In genomic region chr10:63256047-63256773, GRCh38 we compare ENCODE assay signal across 11 cellular contexts.
DNase-seq lines count a peak whose midpoint lies in the region; ATAC-seq, FAIRE-seq and TF ChIP-seq lines count a peak whose summit lies in the region.
"Had no signal": no experiment of that assay in that cellular context is flagged by ENCODE, and none has a peak within 500 bp of the region (broad histone marks: within the 10 kb centered on the region; RNA-seq: fewer than 3 reads in every experiment).

No MANE protein-coding gene starts in this region.

- TF ChIP-seq CTCF in AG10803 (conservative IDR thresholded peaks at IDR 0.05; ENCODE audit: low read length): no peak
- no peak for TF ChIP-seq CTCF in HL-60 (IDR thresholded peaks at IDR 0.05; ENCODE audit: insufficient read depth, low read length)
- no peak for TF ChIP-seq CTCF in HepG2 (CRISPR knock-in tag; IDR thresholded peaks at IDR 0.05)
- no peak for TF ChIP-seq CTCF in foreskin fibroblast (IDR thresholded peaks at IDR 0.05; ENCODE audit: low read depth, low read length)

- TF ChIP-seq POLR2A in HepG2 (IDR thresholded peaks at IDR 0.05; ENCODE audit: insufficient read depth in 1 of 2, low read depth in 2 of 2, low read length in 2 of 2): no peak

- TF ChIP-seq EP300 in HepG2 (IDR thresholded peaks at IDR 0.05; ENCODE audit: low read depth in 2 of 2, low read length in 2 of 2) (no peak), HepG2 (CRISPR knock-in tag; IDR thresholded peaks at IDR 0.05; ENCODE audit: borderline replicate concordance) (no peak)

- no peak overlapping the region for H3K4me2 ChIP-seq in HepG2 (ENCODE audit: low read depth, low read length)

- in situ Hi-C loops in HepG2 (cut with HindIII; ENCODE audit: extremely low pct_ligation_motif_present, low pct_unique_long_range_greater_than_20kb): no loop called here

- H2AFZ ChIP-seq in HepG2 (ENCODE audit: low read length): no peak overlapping the region

- H3K36me3 ChIP-seq in HepG2 (replicated peaks in 1 of 2; ENCODE audit: control insufficient read depth in 1 of 2, insufficient read depth in 2 of 2, low read length in 2 of 2): peaks cover 4 to 46% of the 10 kb centered on the region in 2 experiments; a peak in 4 of 5 replicates
- H3K36me3 ChIP-seq: colonic mucosa had no signal

- POLR2A ChIA-PET in HepG2 (lab: Yijun Ruan, JAX): interaction anchor here (4.6 kb wide), 1 partner anchor 12 kb away, joined by 30 read pairs; no protein-coding TSS in a partner anchor

- whole genome bisulfite sequencing in HepG2 (ENCODE audit: low lambda C conversion rate): 88% methylated on average over 3 of the region's 3 CpGs

- H3K27ac ChIP-seq in HL-60 (replicated peaks): peak overlapping the region; percentile 52
- H3K27ac ChIP-seq in HepG2 (ENCODE audit: extremely low read length, insufficient read depth, low read length): no peak overlapping the region
- H3K27ac ChIP-seq: colonic mucosa, WERI-Rb-1 had no signal

- peak; percentile 63 for DNase-seq in AG10803 (ENCODE audit: low read depth)
- DNase-seq in HL-60 (ENCODE audit: low read depth in 1 of 2, low spot score in 1 of 2): peak; percentile 73 to 83
- DNase-seq in amniotic epithelial cell (ENCODE audit: low read depth): peak; percentile 68
- no peak for DNase-seq in HepG2 (ENCODE audit: low spot score)
- DNase-seq in foreskin fibroblast: no peak
- no peak for DNase-seq in HuH-7 (ENCODE audit: low spot score)
- DNase-seq: colonic mucosa; stimulated activated naive CD4-positive, alpha-beta T cell treated with Interleukin-2 at 50 U/mL for 16 hours; WERI-Rb-1 had no signal

- no TSS peak for BruUV-seq in HepG2 (replicated peaks; lab: Mats Ljungman, UMichigan)

- intact Hi-C loops in HepG2 (cut with micrococcal nuclease; ENCODE audit: unreplicated experiment): no loop called here

- H3K9me3 ChIP-seq in HepG2 (ENCODE audit: low read length): no peaks in the 10 kb centered on the region
- H3K9me3 ChIP-seq: colonic mucosa had no signal

- H3K4me3 ChIP-seq in AG10803 (ENCODE audit: low read length) (no peak overlapping the region), HL-60 (replicated peaks; ENCODE audit: insufficient read depth, low read length) (no peak overlapping the region), HepG2 (replicated peaks in 1 of 3; ENCODE audit: insufficient read depth in 1 of 3, low read depth in 2 of 3, low read length in 3 of 3) (no peak overlapping the region), foreskin fibroblast (ENCODE audit: low read depth in 1 of 2, low read length in 2 of 2) (no peak overlapping the region)
- H3K4me3 ChIP-seq: colonic mucosa had no signal

- H4K20me1 ChIP-seq in HepG2 (ENCODE audit: insufficient read depth, low read length): peaks cover 82% of the 10 kb centered on the region

- no peak for TF ChIP-seq RAD21 in HepG2 (CRISPR knock-in tag; IDR thresholded peaks at IDR 0.05)

- ATAC-seq in HepG2: no peak
- ATAC-seq in GM21526 (IDR thresholded peaks at IDR 0.05; ENCODE audit: low FRiP score, unreplicated experiment): no peak
- ATAC-seq in HG02798 (IDR thresholded peaks at IDR 0.05; ENCODE audit: poor library complexity, unreplicated experiment): no peak

- H3K27me3 ChIP-seq in HL-60 (ENCODE audit: insufficient read depth, poor library complexity, severe bottlenecking) (no peaks in the 10 kb centered on the region), HepG2 (ENCODE audit: control insufficient read depth in 1 of 2, insufficient read depth in 2 of 2, low read length in 2 of 2) (no peaks in the 10 kb centered on the region)
- H3K27me3 ChIP-seq: colonic mucosa had no signal

- H3K4me1 ChIP-seq in HepG2 (ENCODE audit: insufficient read depth, low read length): peaks cover 73% of the 10 kb centered on the region

- peaks cover 98% of the 10 kb centered on the region for H3K79me2 ChIP-seq in HepG2 (ENCODE audit: insufficient read depth, low read length)

- no peak overlapping the region for H3K9ac ChIP-seq in HepG2 (ENCODE audit: insufficient read depth, low read depth, low read length)

- no peak for FAIRE-seq in HepG2 (lab: Jason Lieb, UNC)

- CTCF ChIA-PET in HepG2 (lab: Yijun Ruan, JAX; ENCODE audit: low intra/inter-chr PET ratio, low total read pairs): no interaction called here

TF ChIP-seq in HepG2, 621 proteins besides CTCF, POLR2A, EP300 and RAD21:
- TF ChIP-seq SRSF1 (optimal IDR thresholded peaks at IDR 0.05; ENCODE audit: low read depth, low read length): no peak
- TF ChIP-seq CEBPB (IDR thresholded peaks at IDR 0.05; ENCODE audit: borderline replicate concordance, low read depth, low read length): peak; percentile 3; the same call in 1 of the 2 replicates
- TF ChIP-seq, protein P1, sequence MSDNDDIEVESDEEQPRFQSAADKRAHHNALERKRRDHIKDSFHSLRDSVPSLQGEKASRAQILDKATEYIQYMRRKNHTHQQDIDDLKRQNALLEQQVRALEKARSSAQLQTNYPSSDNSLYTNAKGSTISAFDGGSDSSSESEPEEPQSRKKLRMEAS (IDR thresholded peaks at IDR 0.05): no peak
- TF ChIP-seq HOXA7 (CRISPR knock-in tag; IDR thresholded peaks at IDR 0.05): no peak
- TF ChIP-seq, protein P2, sequence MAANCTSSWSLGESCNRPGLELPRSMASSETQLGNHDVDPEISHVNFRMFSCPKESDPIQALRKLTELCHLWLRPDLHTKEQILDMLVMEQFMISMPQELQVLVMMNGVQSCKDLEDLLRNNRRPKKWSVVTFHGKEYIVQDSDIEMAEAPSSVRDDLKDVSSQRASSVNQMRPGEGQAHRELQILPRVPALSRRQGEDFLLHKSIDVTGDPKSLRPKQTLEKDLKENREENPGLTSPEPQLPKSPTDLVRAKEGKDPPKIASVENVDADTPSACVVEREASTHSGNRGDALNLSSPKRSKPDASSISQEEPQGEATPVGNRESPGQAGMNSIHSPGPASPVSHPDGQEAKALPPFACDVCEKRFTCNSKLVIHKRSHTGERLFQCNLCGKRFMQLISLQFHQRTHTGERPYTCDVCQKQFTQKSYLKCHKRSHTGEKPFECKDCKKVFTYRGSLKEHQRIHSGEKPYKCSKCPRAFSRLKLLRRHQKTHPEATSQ (CRISPR knock-in tag; IDR thresholded peaks at IDR 0.05; ENCODE audit: borderline replicate concordance): no peak
- TF ChIP-seq ZGPAT (CRISPR knock-in tag; IDR thresholded peaks at IDR 0.05): no peak
- no peak for TF ChIP-seq ZFP36L1 (CRISPR knock-in tag; IDR thresholded peaks at IDR 0.05)
- TF ChIP-seq RBFOX2 (IDR thresholded peaks at IDR 0.05; ENCODE audit: low read depth, low read length): no peak
- peak in 1 of 2 experiments; percentile 7; a peak in 1 of 4 replicates for TF ChIP-seq MAFK (conservative IDR thresholded peaks at IDR 0.05 in 1 of 2, IDR thresholded peaks at IDR 0.05 in 1 of 2; ENCODE audit: low read length in 2 of 2)
- TF ChIP-seq REL (CRISPR knock-in tag; conservative IDR thresholded peaks at IDR 0.05): no peak
- TF ChIP-seq, protein P3, sequence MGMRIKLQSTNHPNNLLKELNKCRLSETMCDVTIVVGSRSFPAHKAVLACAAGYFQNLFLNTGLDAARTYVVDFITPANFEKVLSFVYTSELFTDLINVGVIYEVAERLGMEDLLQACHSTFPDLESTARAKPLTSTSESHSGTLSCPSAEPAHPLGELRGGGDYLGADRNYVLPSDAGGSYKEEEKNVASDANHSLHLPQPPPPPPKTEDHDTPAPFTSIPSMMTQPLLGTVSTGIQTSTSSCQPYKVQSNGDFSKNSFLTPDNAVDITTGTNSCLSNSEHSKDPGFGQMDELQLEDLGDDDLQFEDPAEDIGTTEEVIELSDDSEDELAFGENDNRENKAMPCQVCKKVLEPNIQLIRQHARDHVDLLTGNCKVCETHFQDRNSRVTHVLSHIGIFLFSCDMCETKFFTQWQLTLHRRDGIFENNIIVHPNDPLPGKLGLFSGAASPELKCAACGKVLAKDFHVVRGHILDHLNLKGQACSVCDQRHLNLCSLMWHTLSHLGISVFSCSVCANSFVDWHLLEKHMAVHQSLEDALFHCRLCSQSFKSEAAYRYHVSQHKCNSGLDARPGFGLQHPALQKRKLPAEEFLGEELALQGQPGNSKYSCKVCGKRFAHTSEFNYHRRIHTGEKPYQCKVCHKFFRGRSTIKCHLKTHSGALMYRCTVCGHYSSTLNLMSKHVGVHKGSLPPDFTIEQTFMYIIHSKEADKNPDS (CRISPR knock-in tag; IDR thresholded peaks at IDR 0.05): no peak
- TF ChIP-seq FOXM1 (CRISPR knock-in tag; IDR thresholded peaks at IDR 0.05): no peak
- TF ChIP-seq HNRNPH1 (optimal IDR thresholded peaks at IDR 0.05; ENCODE audit: low read depth, low read length): no peak

Comparison
In these comparisons a context has a peak if more than half of its experiments do, and no peak if none do; other contexts are left out.
1. DNase-seq: peak in AG10803 (single experiment), HL-60 (2 of 2) and amniotic epithelial cell (single experiment); none in HepG2 (single experiment), foreskin fibroblast (0 of 2) and HuH-7 (single experiment).